19 cellular contexts compared by ENCODE assay signal in genomic region chr6:42093582-42094329, GRCh38. TPM values are rescaled to one million over a fixed set of nuclear protein-coding genes. Genes with fewer than 3 reads are reported as not detected.
A peak's percentile ranks its signal among the peaks of the same experiment; 100 is the strongest.
DNase-seq lines count a peak whose midpoint lies in the region; TF ChIP-seq lines count a peak whose summit lies in the region.
"Had no signal": no experiment of that assay in that cellular context is flagged by ENCODE, and none has a peak within 500 bp of the region (broad histone marks: within the 10 kb centered on the region; RNA-seq: fewer than 3 reads in every experiment).

No MANE protein-coding gene starts in this region.

- WGBS in testis, 2 donors = 62% methylated on average over 10 of the region's 10 CpGs

- H3K9me3 Mint-ChIP-seq in activated CD4-positive, alpha-beta memory T cell treated with anti-CD3 and anti-CD28 coated beads for 36 hours = no peaks in the 10 kb centered on the region
- H3K9me3 Mint-ChIP-seq in activated CD4-positive, alpha-beta memory T cell treated with anti-CD3 and anti-CD28 coated beads, Interleukin-2, amount 10 ng/mL, durations not matched to agents 7 days and 5 days = no peaks in the 10 kb centered on the region
- H3K9me3 Mint-ChIP-seq: CD8-positive, alpha-beta memory T cell had no signal

- H3K27ac Mint-ChIP-seq in activated CD4-positive, alpha-beta memory T cell treated with anti-CD3 and anti-CD28 coated beads for 36 hours = peak overlapping the region; percentile 33
- no peak overlapping the region for H3K27ac Mint-ChIP-seq in activated CD4-positive, alpha-beta memory T cell treated with anti-CD3 and anti-CD28 coated beads, Interleukin-2, amount 10 ng/mL, durations not matched to agents 7 days and 5 days

- H3K36me3 Mint-ChIP-seq in activated CD4-positive, alpha-beta memory T cell treated with anti-CD3 and anti-CD28 coated beads for 36 hours = no peaks in the 10 kb centered on the region
- H3K36me3 Mint-ChIP-seq in activated CD4-positive, alpha-beta memory T cell treated with anti-CD3 and anti-CD28 coated beads, Interleukin-2, amount 10 ng/mL, durations not matched to agents 7 days and 5 days (ENCODE audit: low read depth) = no peaks in the 10 kb centered on the region

- H3K27ac ChIP-seq in SJCRH30 = no peak overlapping the region
- H3K27ac ChIP-seq in right atrium auricular region = peak overlapping the region; percentile 51 to 53
- H3K27ac ChIP-seq in testis = no peak overlapping the region
- H3K27ac ChIP-seq: coronary artery, lower lobe of right lung, SK-N-MC, thoracic aorta had no signal

- H3K27me3 Mint-ChIP-seq in activated CD4-positive, alpha-beta memory T cell treated with anti-CD3 and anti-CD28 coated beads for 36 hours = no peaks in the 10 kb centered on the region
- no peaks in the 10 kb centered on the region for H3K27me3 Mint-ChIP-seq in activated CD4-positive, alpha-beta memory T cell treated with anti-CD3 and anti-CD28 coated beads, Interleukin-2, amount 10 ng/mL, durations not matched to agents 7 days and 5 days

- no peak for TF ChIP-seq POLR2A in testis (IDR thresholded peaks at IDR 0.05)

- H3K9me3 ChIP-seq in SJCRH30 (replicated peaks) (no peaks in the 10 kb centered on the region), right atrium auricular region (no peaks in the 10 kb centered on the region), testis (no peaks in the 10 kb centered on the region)
- H3K9me3 ChIP-seq: lower lobe of right lung, thoracic aorta had no signal

- H3K4me1 ChIP-seq in SJCRH30 = no peaks in the 10 kb centered on the region
- peaks cover 0 to 6% of the 10 kb centered on the region in 2 donors for H3K4me1 ChIP-seq in right atrium auricular region
- H3K4me1 ChIP-seq in testis = peaks cover 5% of the 10 kb centered on the region

- H3K4me3 ChIP-seq in SJCRH30 (no peak overlapping the region), right atrium auricular region (no peak overlapping the region), testis (no peak overlapping the region)
- H3K4me3 ChIP-seq: coronary artery, lower lobe of right lung, SK-N-MC, thoracic aorta had no signal

- no peak overlapping the region for H3K4me3 Mint-ChIP-seq in activated CD4-positive, alpha-beta memory T cell treated with anti-CD3 and anti-CD28 coated beads for 36 hours
- H3K4me3 Mint-ChIP-seq in activated CD4-positive, alpha-beta memory T cell treated with anti-CD3 and anti-CD28 coated beads, Interleukin-2, amount 10 ng/mL, durations not matched to agents 7 days and 5 days = no peak overlapping the region
- H3K4me3 Mint-ChIP-seq: CD8-positive, alpha-beta memory T cell had no signal

- CTCF ChIA-PET in activated CD4-positive, alpha-beta memory T cell treated with anti-CD3 and anti-CD28 coated beads for 36 hours (lab: Charles Lee) = interaction anchor here (8.8 kb wide), 1 partner anchor 10 kb away, joined by 72 read pairs; no protein-coding TSS in a partner anchor
- CTCF ChIA-PET in activated CD4-positive, alpha-beta memory T cell treated with anti-CD3 and anti-CD28 coated beads, Interleukin-2, amount 10 ng/mL, durations not matched to agents 7 days and 5 days (lab: Charles Lee) = interaction anchor here (0.9 to 3.7 kb wide), 3 partner anchors 10 to 454 kb away, joined by 3 to 30 read pairs (median 3); no protein-coding TSS in a partner anchor

- TF ChIP-seq CTCF in right atrium auricular region (IDR thresholded peaks at IDR 0.05) (peak in 1 of 2 donors; percentile 11), testis (IDR thresholded peaks at IDR 0.05) (no peak)

- H3K4me1 Mint-ChIP-seq in activated CD4-positive, alpha-beta memory T cell treated with anti-CD3 and anti-CD28 coated beads for 36 hours (ENCODE audit: low read depth) = peaks cover 14% of the 10 kb centered on the region
- peaks cover 8% of the 10 kb centered on the region for H3K4me1 Mint-ChIP-seq in activated CD4-positive, alpha-beta memory T cell treated with anti-CD3 and anti-CD28 coated beads, Interleukin-2, amount 10 ng/mL, durations not matched to agents 7 days and 5 days
- H3K4me1 Mint-ChIP-seq: CD8-positive, alpha-beta memory T cell had no signal

- no peak for DNase-seq in activated CD4-positive, alpha-beta memory T cell treated with anti-CD3 and anti-CD28 coated beads for 36 hours
- DNase-seq in activated CD4-positive, alpha-beta memory T cell treated with anti-CD3 and anti-CD28 coated beads, Interleukin-2, amount 10 ng/mL, durations not matched to agents 7 days and 5 days = no peak
- DNase-seq in SJCRH30 = peak; percentile 25 to 39
- no peak for DNase-seq in right atrium auricular region (ENCODE audit: low spot score)
- peak; percentile 66 for DNase-seq in testis
- no peak for DNase-seq in NCI-H2107 treated with DMSO at 0.1 percent for 48 hours (lab: John Stamatoyannopoulos, UW; ENCODE audit: unreplicated experiment)
- no peak for DNase-seq in hepatic stellate cell (ENCODE audit: low spot score)
- DNase-seq in activated T-cell treated with anti-CD3 and anti-CD28 coated beads for 4 hours = no peak
- DNase-seq: activated CD8-positive, alpha-beta memory T cell treated with anti-CD3 and anti-CD28 coated beads for 24 hours; activated effector memory CD4-positive, alpha-beta T cell treated with Interleukin-2 at 50 U/mL for 16 hours; CD8-positive, alpha-beta memory T cell; hypothalamus; lower lobe of right lung; MV-4-11; NCI-H2171 had no signal

- POLR2A ChIA-PET in activated CD4-positive, alpha-beta memory T cell treated with anti-CD3 and anti-CD28 coated beads for 36 hours (lab: Charles Lee) = no interaction called here
- POLR2A ChIA-PET in activated CD4-positive, alpha-beta memory T cell treated with anti-CD3 and anti-CD28 coated beads, Interleukin-2, amount 10 ng/mL, durations not matched to agents 7 days and 5 days (lab: Charles Lee) = no interaction called here

- intact Hi-C loops in activated CD4-positive, alpha-beta memory T cell treated with anti-CD3 and anti-CD28 coated beads for 36 hours (cut with micrococcal nuclease) = no loop called here
- intact Hi-C loops in testis (cut with DNase I; ENCODE audit: low total_unique reads) = no loop called here

- H3K36me3 ChIP-seq in SJCRH30 (no peaks in the 10 kb centered on the region), right atrium auricular region (no peaks in the 10 kb centered on the region), testis (ENCODE audit: low read depth, missing control alignments) (no peaks in the 10 kb centered on the region)
- H3K36me3 ChIP-seq: lower lobe of right lung, thoracic aorta had no signal

- H3K27me3 ChIP-seq in SJCRH30 (0 out of 2 replicates have a peak, but pooled peaks cover 2% of the 10 kb centered on the region), right atrium auricular region (no peaks in the 10 kb centered on the region), testis (no peaks in the 10 kb centered on the region)

RNA-seq across cellular contexts. Expression of gene TAF8, which starts 43.4 kb away (rescaled TPM):
- 10 to 100 TPM; 57.7 to 58.7 TPM for total RNA-seq in activated CD4-positive, alpha-beta memory T cell treated with anti-CD3 and anti-CD28 coated beads for 36 hours
- 10 to 100 TPM; 48.0 to 55.1 TPM for total RNA-seq in activated CD4-positive, alpha-beta memory T cell treated with anti-CD3 and anti-CD28 coated beads, Interleukin-2, amount 10 ng/mL, durations not matched to agents 7 days and 5 days
- 37.0 and 43.1 TPM in 2 replicates for total RNA-seq in SJCRH30 (2014; rRNA removed; shearing (Covaris generic))
- total RNA-seq in right atrium auricular region = 10 to 100 TPM; 21.9 to 35.8 TPM
- 10 to 100 TPM; 29.7 to 51.3 TPM for total RNA-seq in testis
- polyA plus RNA-seq in testis (ENCODE audit: insufficient read depth, low read depth, low replicate concordance) = 20.8 TPM

RNA-seq across cellular contexts. Expression of gene C6orf132, which starts 48.7 kb away (rescaled TPM):
- total RNA-seq in activated CD4-positive, alpha-beta memory T cell treated with anti-CD3 and anti-CD28 coated beads for 36 hours = under 1 TPM; 0.22 to 0.29 TPM
- under 1 TPM; 0.05 to 0.10 TPM for total RNA-seq in activated CD4-positive, alpha-beta memory T cell treated with anti-CD3 and anti-CD28 coated beads, Interleukin-2, amount 10 ng/mL, durations not matched to agents 7 days and 5 days
- not detected in 2 replicates for total RNA-seq in SJCRH30 (2014; rRNA removed; shearing (Covaris generic))
- total RNA-seq in right atrium auricular region = 1 to 10 TPM; 1.9 to 2.8 TPM
- total RNA-seq in testis = 1 to 10 TPM; 1.1 to 1.3 TPM
- 2.0 TPM for polyA plus RNA-seq in testis (ENCODE audit: insufficient read depth, low read depth, low replicate concordance)
- polyA plus RNA-seq: CD8-positive, alpha-beta memory T cell; neural cell had no signal

Comparison
In these comparisons a context has a peak if more than half of its experiments do, and no peak if none do; other contexts are left out.
1. DNase-seq: peak in SJCRH30 (2 of 2) and testis (single experiment); none in activated CD4-positive, alpha-beta memory T cell treated with anti-CD3 and anti-CD28 coated beads for 36 hours (single experiment), activated CD4-positive, alpha-beta memory T cell treated with anti-CD3 and anti-CD28 coated beads, Interleukin-2, amount 10 ng/mL, durations not matched to agents 7 days and 5 days (single experiment), right atrium auricular region (single experiment), NCI-H2107 treated with DMSO at 0.1 percent for 48 hours (single experiment), hepatic stellate cell (single experiment) and activated T-cell treated with anti-CD3 and anti-CD28 coated beads for 4 hours (single experiment).
2. H3K27ac ChIP-seq: peak in right atrium auricular region (2 of 2); none in SJCRH30 (single experiment) and testis (0 of 2).